Comparison of ENCODE assay signal across 24 cellular contexts in the genomic region with DNA sequence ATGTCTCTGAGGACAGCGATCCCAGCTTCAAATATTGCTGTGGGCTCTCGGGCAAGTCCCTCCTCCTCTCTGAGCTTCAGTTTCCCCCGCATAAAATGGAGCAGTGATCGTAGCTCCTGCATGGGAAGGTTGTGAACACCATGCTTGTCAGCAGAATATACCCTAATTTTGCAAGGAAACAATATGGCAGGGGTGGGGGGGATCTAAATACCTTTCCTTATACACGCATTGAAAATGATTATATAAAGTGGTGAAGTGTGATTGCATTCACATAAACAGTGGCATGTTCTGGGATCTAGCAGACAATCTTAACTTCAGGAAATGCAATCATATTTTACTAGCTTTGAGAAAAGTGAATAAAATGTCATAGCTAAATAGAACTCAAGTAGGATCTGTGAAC.
"Had no signal": no experiment of that assay in that cellular context is flagged by ENCODE, and none has a peak within 500 bp of the region (broad histone marks: within the 10 kb centered on the region; RNA-seq: fewer than 3 reads in every experiment).

No MANE protein-coding gene starts in this region.

- DNase-seq: naive thymus-derived CD4-positive, alpha-beta T cell; natural killer cell; nucleus accumbens; psoas muscle; right cardiac atrium; right lobe of liver; sigmoid colon; small intestine; stimulated activated CD4-positive, alpha-beta T cell treated with anti-CD3 and anti-CD28 coated beads, Interleukin-15, amount 100 ng/mL, for 24 hours; stimulated activated CD4-positive, alpha-beta T cell treated with anti-CD3 and anti-CD28 coated beads, Interleukin-2, amount 100 ng/mL, for 24 hours; stimulated activated CD4-positive, alpha-beta T cell treated with anti-CD3 and anti-CD28 coated beads, Interleukin-2, amount 100 ng/mL, for 48 hours; stimulated activated CD4-positive, alpha-beta T cell treated with anti-CD3 and anti-CD28 coated beads, Interleukin-4, amount 100 ng/mL, for 24 hours; stimulated activated naive B cell treated with anti-CD40 and anti-IgM and Interleukin-4, amounts not matched to agents 10 μg/mL and 1 μg/mL and 100 μg/mL, for 72 hours; stimulated activated naive CD4-positive, alpha-beta T cell treated with Interleukin-2 at 50 U/mL for 16 hours; stomach; tibial artery; transverse colon; upper lobe of right lung had no signal

- H3K4me3 ChIP-seq: neural progenitor cell, pancreas, psoas muscle, right lobe of liver, sigmoid colon, stomach, thoracic aorta, tibial artery, transverse colon, upper lobe of right lung, vagina had no signal

- H3K36me3 ChIP-seq: neural progenitor cell, neutrophil, pancreas, right lobe of liver, sigmoid colon, stomach, thoracic aorta, tibial artery, transverse colon, upper lobe of right lung, vagina had no signal

- H3K9me3 ChIP-seq: neutrophil, pancreas, psoas muscle, right lobe of liver, sigmoid colon, stomach, thoracic aorta, tibial artery, transverse colon, upper lobe of right lung, vagina had no signal

- H3K4me1 ChIP-seq: neural progenitor cell, pancreas, psoas muscle, sigmoid colon, stomach, tibial artery, transverse colon, upper lobe of right lung, vagina had no signal

- H3K4me2 ChIP-seq: neural progenitor cell had no signal

- H3K27ac ChIP-seq: neural progenitor cell, neutrophil, pancreas, psoas muscle, right lobe of liver, sigmoid colon, stomach, thoracic aorta, tibial artery, transverse colon, upper lobe of right lung, vagina had no signal

- H3K27me3 ChIP-seq: pancreas, right lobe of liver, sigmoid colon, transverse colon, upper lobe of right lung, vagina had no signal

- FAIRE-seq: pancreas, small intestine had no signal

- ATAC-seq: naive thymus-derived CD4-positive, alpha-beta T cell; natural killer cell; pancreas; psoas muscle; right cardiac atrium; right lobe of liver; stimulated activated effector memory CD8-positive, alpha-beta T cell treated with anti-CD3 and anti-CD28 coated beads, Interleukin-12 subunit alpha, Interleukin-12 subunit beta, amount 100 ng/mL, for 72 hours; stimulated activated naive B cell treated with anti-CD40 and anti-IgM and Interleukin-4, amounts not matched to agents 10 μg/mL and 1 μg/mL and 100 μg/mL, for 72 hours; upper lobe of right lung had no signal

- H2AFZ ChIP-seq: neural progenitor cell had no signal

- H3K9ac ChIP-seq: neural progenitor cell had no signal
